In the genomic region with DNA sequence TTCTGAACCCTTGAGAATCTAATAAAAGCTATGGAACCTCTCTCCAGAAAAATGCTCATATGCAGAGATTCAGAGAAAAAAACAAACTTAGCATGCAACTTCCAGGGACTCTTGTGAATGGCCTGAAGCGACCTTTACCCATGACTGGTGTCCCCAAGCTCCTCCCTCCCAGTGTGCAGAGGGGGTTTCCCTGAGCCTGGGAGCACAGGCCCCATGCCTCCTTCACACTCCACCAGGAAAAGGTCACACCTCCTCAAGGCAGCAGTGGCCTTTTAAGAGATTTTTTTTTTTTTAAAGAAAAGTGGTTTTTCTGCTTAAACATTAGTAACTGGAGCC, we compare ENCODE assay signal across 10 cellular contexts. TPM values are rescaled to one million over a fixed set of nuclear protein-coding genes. Genes with fewer than 3 reads are reported as not detected.
A peak's percentile ranks its signal among the peaks of the same experiment; 100 is the strongest.
DNase-seq lines count a peak whose midpoint lies in the region; ATAC-seq, FAIRE-seq and TF ChIP-seq lines count a peak whose summit lies in the region.
"Had no signal": no experiment of that assay in that cellular context is flagged by ENCODE, and none has a peak within 500 bp of the region (broad histone marks: within the 10 kb centered on the region; RNA-seq: fewer than 3 reads in every experiment).

No MANE protein-coding gene starts in this region.

- H4K5ac ChIP-seq in mesendoderm (ENCODE audit: low read length), result no peak overlapping the region

- H3K27ac ChIP-seq in PC-3 (ENCODE audit: low read length), result peak overlapping the region; percentile 67
- no peak overlapping the region for H3K27ac ChIP-seq in mesendoderm (ENCODE audit: low read depth, low read length)
- H3K27ac ChIP-seq in stomach, result no peak overlapping the region

- intact Hi-C loops in PC-3 (cut with micrococcal nuclease), result no loop called here
- intact Hi-C loops in stomach (cut with DNase I; ENCODE audit: low total_unique reads), result no loop called here

- DNase-seq in PC-3 (no peak), mesendoderm (peak; percentile 55), urothelium cell line (ENCODE audit: low spot score) (no peak), COLO829 (ENCODE audit: low spot score) (no peak), stomach (no peak), cerebellar cortex (ENCODE audit: low spot score) (no peak)
- DNase-seq: activated effector memory CD4-positive, alpha-beta T cell treated with anti-CD3 and anti-CD28 coated beads, Interleukin-2, amount 50 U/mL, for 16 hours had no signal

- no peak overlapping the region for H4K8ac ChIP-seq in mesendoderm (ENCODE audit: low read depth, low read length)

- no peak overlapping the region for H2BK15ac ChIP-seq in mesendoderm (replicated peaks; ENCODE audit: low read depth)

- no peak for TF ChIP-seq EP300 in stomach (IDR thresholded peaks at IDR 0.05)

- H3K27me3 ChIP-seq in PC-3 (ENCODE audit: low read length) (no peaks in the 10 kb centered on the region), mesendoderm (ENCODE audit: insufficient read depth, low read length, poor library complexity) (no peaks in the 10 kb centered on the region), stomach (no peaks in the 10 kb centered on the region)

- H2BK5ac ChIP-seq in mesendoderm (ENCODE audit: low read length), result no peak overlapping the region

- peaks cover 2% of the 10 kb centered on the region for H3K79me1 ChIP-seq in mesendoderm (ENCODE audit: low read length)

- H2AK5ac ChIP-seq in mesendoderm (ENCODE audit: low read length), result no peak overlapping the region

- H3K9ac ChIP-seq in PC-3 (ENCODE audit: low read length), result no peak overlapping the region
- no peak overlapping the region for H3K9ac ChIP-seq in mesendoderm (ENCODE audit: low read length)

- WGBS in mesendoderm (ENCODE audit: extremely low coverage, insufficient coverage, low lambda C conversion rate), result no CpG with 5 or more reads among the region's 1 CpG
- 88 to 96% (median 91%) methylated on average over 1 of the region's 1 CpG for WGBS in stomach, 5 donors

- no peak for TF ChIP-seq POLR2A in stomach (IDR thresholded peaks at IDR 0.05)

- H3K79me2 ChIP-seq in PC-3 (ENCODE audit: low read length) (peaks cover 16% of the 10 kb centered on the region), mesendoderm (ENCODE audit: control insufficient read depth, insufficient read depth, low read length) (no peaks in the 10 kb centered on the region)

- H3K23ac ChIP-seq in mesendoderm (ENCODE audit: low read length), result no peak overlapping the region

- no peaks in the 10 kb centered on the region for H4K20me1 ChIP-seq in PC-3 (ENCODE audit: low read length)

- CTCF ChIA-PET in PC-3 (lab: Charles Lee), result interaction anchor here (0.7 to 1.3 kb wide), 2 partner anchors 9 to 13 kb away, joined by 3 to 4 read pairs; a partner anchor contains a TSS

- ATAC-seq in GM18508 (IDR thresholded peaks at IDR 0.05; ENCODE audit: insufficient read depth, unreplicated experiment) (peak; percentile 81), GM21717 (IDR thresholded peaks at IDR 0.05; ENCODE audit: unreplicated experiment) (peak; percentile 51), PC-3 (no peak; the same call in 1 of the 2 replicates)
- ATAC-seq: naive thymus-derived CD4-positive, alpha-beta T cell had no signal

- H3K4ac ChIP-seq in mesendoderm (ENCODE audit: low read depth, low read length), result peak overlapping the region; percentile 37

- no peaks in the 10 kb centered on the region for H3K36me3 ChIP-seq in PC-3 (ENCODE audit: low read depth, low read length)
- no peaks in the 10 kb centered on the region for H3K36me3 ChIP-seq in mesendoderm (ENCODE audit: control insufficient read depth, insufficient read depth, low read length)
- H3K36me3 ChIP-seq in stomach, result peaks cover 0 to 12% (median 10%) of the 10 kb centered on the region in 4 donors

- no peaks in the 10 kb centered on the region for H3F3A ChIP-seq in PC-3 (ENCODE audit: low read length, unreplicated experiment)

- H3K4me1 ChIP-seq in PC-3 (ENCODE audit: insufficient read depth, low read length), result peaks cover 39% of the 10 kb centered on the region
- H3K4me1 ChIP-seq in mesendoderm (ENCODE audit: control insufficient read depth, low read depth, low read length), result peaks cover 6% of the 10 kb centered on the region
- H3K4me1 ChIP-seq in stomach, result peaks cover 0 to 11% (median 7%) of the 10 kb centered on the region in 4 donors

- no peak overlapping the region for H3K18ac ChIP-seq in mesendoderm (ENCODE audit: low read length)

- no peak for FAIRE-seq in urothelium cell line (lab: Jason Lieb, UNC)

- peak overlapping the region; percentile 58; the same call in 1 of the 2 replicates for H3K4me2 ChIP-seq in PC-3 (ENCODE audit: low read length)
- H3K4me2 ChIP-seq in mesendoderm (ENCODE audit: low read length), result no peak overlapping the region

- H2BK120ac ChIP-seq in mesendoderm (ENCODE audit: low read depth, low read length), result no peak overlapping the region

- no peak overlapping the region for H3K56ac ChIP-seq in mesendoderm (ENCODE audit: low read length)

- H3K9me3 ChIP-seq in PC-3 (ENCODE audit: low read length) (no peaks in the 10 kb centered on the region), stomach (no peaks in the 10 kb centered on the region)

- no peak overlapping the region for H3K4me3 ChIP-seq in PC-3 (ENCODE audit: low read length)
- H3K4me3 ChIP-seq in mesendoderm (ENCODE audit: low read length), result no peak overlapping the region
- H3K4me3 ChIP-seq in stomach, result no peak overlapping the region

- BruUV-seq in PC-3 (replicated peaks; lab: Mats Ljungman, UMichigan), result no TSS peak

- TF ChIP-seq CTCF in PC-3 (conservative IDR thresholded peaks at IDR 0.05; ENCODE audit: low read depth, low read length) (no peak), stomach (IDR thresholded peaks at IDR 0.05) (no peak)

- H3K9me2 ChIP-seq in PC-3 (replicated peaks; ENCODE audit: low read length), result no peaks in the 10 kb centered on the region

- H2AFZ ChIP-seq in PC-3 (ENCODE audit: low read length), result no peak overlapping the region; the same call in 1 of the 2 replicates

- POLR2A ChIA-PET in PC-3 (lab: Charles Lee; ENCODE audit: unreplicated experiment), result interaction anchor here (0.7 kb wide), 1 partner anchor 51 kb away, joined by 5 read pairs; no protein-coding TSS in a partner anchor

RNA-seq across cellular contexts. Expression of a gene that starts 13.3 kb away (rescaled TPM):
- total RNA-seq in PC-3 (2014; rRNA removed) (94.6 and 107 TPM in 2 replicates), stomach (100 to 1,000 TPM in 1 of 5 donors, 10 to 100 TPM in 3, 1 to 10 TPM in 1; 5.8 to 253 (median 35.4) TPM)
- 39.0 TPM for polyA plus RNA-seq in mesendoderm (2013, experiment 1 of 2)
- 36.8 TPM for polyA plus RNA-seq in mesendoderm (2013, experiment 2 of 2)
- 1 to 10 TPM; 2.0 to 7.3 (median 4.9) TPM for polyA plus RNA-seq in stomach

RNA-seq across cellular contexts. Expression of a gene that starts 40.0 kb away (rescaled TPM):
- total RNA-seq in PC-3 (2014; rRNA removed) (not detected in 2 replicates), stomach (not detected)
- polyA plus RNA-seq in mesendoderm (2013, experiment 1 of 2), result not detected
- polyA plus RNA-seq in mesendoderm (2013, experiment 2 of 2), result not detected
- not detected for polyA plus RNA-seq in stomach
- total RNA-seq: naive thymus-derived CD4-positive, alpha-beta T cell had no signal
- polyA plus RNA-seq: naive thymus-derived CD4-positive, alpha-beta T cell had no signal
